Comparison of ENCODE assay signal across 9 cellular contexts in the genomic region with DNA sequence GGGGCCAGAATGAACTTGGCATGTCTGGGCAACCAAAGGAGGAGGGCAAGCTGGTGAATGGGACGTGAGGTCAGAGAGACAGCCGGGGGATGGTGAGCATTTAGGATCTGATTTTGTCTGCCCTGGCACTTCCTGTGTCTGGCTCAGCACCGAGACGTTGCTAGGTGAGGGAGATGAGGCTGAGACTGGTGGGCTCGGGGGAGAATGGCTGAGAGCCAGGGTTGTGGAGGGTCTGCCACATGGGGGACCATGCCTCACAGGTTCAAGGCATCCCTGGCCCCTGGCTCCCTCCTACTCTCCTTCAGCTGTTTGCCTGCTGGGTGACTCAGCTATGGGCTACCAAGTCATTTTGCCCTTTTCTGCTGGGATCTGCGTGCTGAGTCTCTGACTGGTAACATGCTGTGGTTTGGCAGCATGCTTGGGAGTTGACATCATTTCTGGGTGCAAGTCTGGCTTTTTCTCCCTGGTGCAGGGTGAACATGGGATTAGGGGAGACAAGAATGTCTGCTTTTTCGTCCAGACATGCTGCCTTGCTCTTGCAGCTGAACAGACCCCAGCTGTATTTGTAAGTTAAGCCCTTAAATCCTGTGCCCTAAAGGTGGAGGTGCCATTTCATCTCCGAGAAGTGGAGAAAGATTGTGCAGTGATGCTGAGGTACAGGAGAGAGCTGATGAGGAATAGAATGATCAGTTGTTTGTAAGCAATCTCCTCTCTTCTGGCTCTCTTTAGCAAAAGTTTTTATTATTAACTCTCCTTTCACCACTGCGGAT. TPM values are rescaled to one million over a fixed set of nuclear protein-coding genes. Genes with fewer than 3 reads are reported as not detected.
DNase-seq lines count a peak whose midpoint lies in the region; ATAC-seq, FAIRE-seq and TF ChIP-seq lines count a peak whose summit lies in the region.
"Had no signal": no experiment of that assay in that cellular context is flagged by ENCODE, and none has a peak within 500 bp of the region (broad histone marks: within the 10 kb centered on the region; RNA-seq: fewer than 3 reads in every experiment).

No MANE protein-coding gene starts in this region.

- peaks cover 15% of the 10 kb centered on the region for H3K36me3 Mint-ChIP-seq in T-cell

- H2AFZ ChIP-seq in ACC112 (ENCODE audit: low read length, unreplicated experiment) = no peak overlapping the region

- H3K27me3 ChIP-seq in ACC112 (ENCODE audit: insufficient read depth, low read length) (no peaks in the 10 kb centered on the region), bronchial epithelial cell (ENCODE audit: control insufficient read depth, insufficient read depth, low read length) (no peaks in the 10 kb centered on the region), muscle layer of duodenum (ENCODE audit: low read depth, low read length) (no peaks in the 10 kb centered on the region), tibial nerve (no peaks in the 10 kb centered on the region)

- peak overlapping the region; percentile 17 to 68 for H3K27ac Mint-ChIP-seq in T-cell

- peaks cover 54 to 78% (median 67%) of the 10 kb centered on the region in 3 donors for H3K4me1 Mint-ChIP-seq in T-cell

- H3K27ac ChIP-seq in ACC112 (ENCODE audit: low read depth, low read length) (peak overlapping the region; percentile 93), muscle layer of duodenum (ENCODE audit: low read length) (peak overlapping the region; percentile 65), tibial nerve (peak overlapping the region; percentile 44 to 86 (median 78))

- peak; percentile 93 for FAIRE-seq in bronchial epithelial cell (lab: Jason Lieb, UNC)
- FAIRE-seq: frontal cortex had no signal

- H3K4me3 ChIP-seq in ACC112 (ENCODE audit: low read depth, low read length) = peak overlapping the region; percentile 52
- H3K4me3 ChIP-seq in HFF-Myc (replicated peaks; ENCODE audit: low read depth, low read length) = 0 out of 2 replicates have a peak overlapping the region, but pooled peaks have one; percentile 6
- peak overlapping the region; percentile 11 for H3K4me3 ChIP-seq in bronchial epithelial cell (ENCODE audit: low read depth, low read length)
- no peak overlapping the region for H3K4me3 ChIP-seq in muscle layer of duodenum (ENCODE audit: low read depth in 1 of 2, low read length in 2 of 2)
- H3K4me3 ChIP-seq in tibial nerve = no peak overlapping the region

- no peaks in the 10 kb centered on the region for H3K9me3 ChIP-seq in muscle layer of duodenum (ENCODE audit: control insufficient read depth in 1 of 2, low read length in 2 of 2)
- H3K9me3 ChIP-seq in tibial nerve = no peaks in the 10 kb centered on the region

- no peaks in the 10 kb centered on the region for H3K27me3 Mint-ChIP-seq in T-cell

- TF ChIP-seq CTCF in HFF-Myc (IDR thresholded peaks at IDR 0.05; ENCODE audit: low read depth, low read length, missing control alignments) (no peak), bronchial epithelial cell (IDR thresholded peaks at IDR 0.05; ENCODE audit: insufficient read depth, low read length, severe bottlenecking) (no peak), tibial nerve (IDR thresholded peaks at IDR 0.05) (no peak)

- no peak for TF ChIP-seq POLR2A in tibial nerve (IDR thresholded peaks at IDR 0.05)

- ATAC-seq in T-cell (replicated peaks in 1 of 4) (peak; percentile 58 to 65 (median 65)), HG03159 (IDR thresholded peaks at IDR 0.05; ENCODE audit: unreplicated experiment) (no peak)

- peak overlapping the region in 2 of 3 donors; percentile 16 to 45 for H3K4me3 Mint-ChIP-seq in T-cell

- H3K9me3 Mint-ChIP-seq in T-cell = peaks cover 0 to 5% (median 5%) of the 10 kb centered on the region in 3 donors

- TF ChIP-seq EP300 in tibial nerve (IDR thresholded peaks at IDR 0.05) = peak in 1 of 2 donors; percentile 77

- peak; percentile 95 for DNase-seq in HFF-Myc (ENCODE audit: extremely low read depth, low read depth)
- peak in 2 of 34 experiments; percentile 8 to 23 for DNase-seq in T-cell
- peak; percentile 99 for DNase-seq in bronchial epithelial cell (ENCODE audit: low read depth)
- peak; percentile 53 to 62 for DNase-seq in tibial nerve (ENCODE audit: low spot score in 2 of 2)
- no peak for DNase-seq in NCI-H524 treated with DMSO at 0.1 percent for 48 hours (lab: John Stamatoyannopoulos, UW)

- 0 out of 2 replicates have a peak, but pooled peaks cover 5% of the 10 kb centered on the region for H3K36me3 ChIP-seq in ACC112 (ENCODE audit: insufficient read depth, low read length)
- H3K36me3 ChIP-seq in bronchial epithelial cell (ENCODE audit: control insufficient read depth, insufficient read depth, low read length) = peaks cover 2% of the 10 kb centered on the region
- H3K36me3 ChIP-seq in muscle layer of duodenum (ENCODE audit: control insufficient read depth in 1 of 2, insufficient read depth in 2 of 2, low read length in 2 of 2) = peaks cover 0 to 3% of the 10 kb centered on the region in 2 donors
- no peaks in the 10 kb centered on the region for H3K36me3 ChIP-seq in tibial nerve

- H3K4me1 ChIP-seq in ACC112 (ENCODE audit: control insufficient read depth, insufficient read depth, low read length, unreplicated experiment) = peaks cover 60% of the 10 kb centered on the region
- H3K4me1 ChIP-seq in muscle layer of duodenum (ENCODE audit: control insufficient read depth in 1 of 2, insufficient read depth in 2 of 2, low read length in 2 of 2) = peaks cover 19 to 37% of the 10 kb centered on the region in 2 donors
- peaks cover 0 to 75% (median 36%) of the 10 kb centered on the region in 4 donors for H3K4me1 ChIP-seq in tibial nerve

- POLR2A ChIA-PET in T-cell (lab: Charles Lee) = no interaction called here

- H3K79me2 ChIP-seq in ACC112 (ENCODE audit: control insufficient read depth, insufficient read depth, low read length, unreplicated experiment) = peaks cover 94% of the 10 kb centered on the region

- WGBS in tibial nerve, 2 donors = 40 to 44% methylated on average over 9 of the region's 9 CpGs

- CTCF ChIA-PET in T-cell (lab: Charles Lee) = no interaction called here

RNA-seq across cellular contexts. Expression of a gene that starts 17.6 kb away (rescaled TPM):
- total RNA-seq in T-cell = 10 to 100 TPM; 22.2 to 29.7 (median 23.5) TPM
- 31.9 and 37.4 TPM in 2 replicates for total RNA-seq in bronchial epithelial cell
- total RNA-seq in tibial nerve = 10 to 100 TPM; 47.9 to 78.6 (median 60.0) TPM

Comparison
In these comparisons a context has a peak if more than half of its experiments do, and no peak if none do; other contexts are left out.
1. H3K4me3 ChIP-seq: peak in ACC112 (single experiment), HFF-Myc (single experiment) and bronchial epithelial cell (single experiment); none in muscle layer of duodenum (0 of 2) and tibial nerve (0 of 4).
2. Peak in every context shown above with its lines, with median percentiles within 50 percentile points of each other: H3K27ac ChIP-seq.